Comparison of ENCODE assay signal across 1 cellular context in the genomic region with DNA sequence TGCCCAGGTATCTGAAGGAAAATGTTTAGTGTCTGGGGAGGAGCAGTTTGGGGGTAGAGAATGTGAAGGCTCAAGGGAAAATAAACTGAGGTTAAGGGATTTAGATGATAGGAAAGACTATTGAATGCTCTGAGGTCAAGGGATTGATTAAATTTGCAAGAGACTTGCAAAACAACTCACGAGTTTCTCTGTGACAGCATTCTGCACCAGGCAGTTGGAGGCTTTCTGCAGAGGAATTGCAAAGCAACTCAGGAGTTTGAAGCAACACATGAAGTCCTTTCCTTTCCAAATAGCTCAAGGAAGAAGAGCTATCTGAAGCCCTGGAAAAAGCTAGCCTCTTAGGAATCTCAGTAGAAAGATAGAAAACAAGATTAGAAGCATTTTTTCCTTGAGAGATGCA.
TF ChIP-seq lines count a peak whose summit lies in the region.

No MANE protein-coding gene starts in this region.

TF ChIP-seq in H1, 55 proteins besides CTCF, POLR2A, EP300 and RAD21:
- TF ChIP-seq GABPA (IDR thresholded peaks at IDR 0.05; ENCODE audit: borderline replicate concordance, insufficient read depth, low read length), result no peak
